14 cellular contexts compared by ENCODE assay signal in the genomic region with DNA sequence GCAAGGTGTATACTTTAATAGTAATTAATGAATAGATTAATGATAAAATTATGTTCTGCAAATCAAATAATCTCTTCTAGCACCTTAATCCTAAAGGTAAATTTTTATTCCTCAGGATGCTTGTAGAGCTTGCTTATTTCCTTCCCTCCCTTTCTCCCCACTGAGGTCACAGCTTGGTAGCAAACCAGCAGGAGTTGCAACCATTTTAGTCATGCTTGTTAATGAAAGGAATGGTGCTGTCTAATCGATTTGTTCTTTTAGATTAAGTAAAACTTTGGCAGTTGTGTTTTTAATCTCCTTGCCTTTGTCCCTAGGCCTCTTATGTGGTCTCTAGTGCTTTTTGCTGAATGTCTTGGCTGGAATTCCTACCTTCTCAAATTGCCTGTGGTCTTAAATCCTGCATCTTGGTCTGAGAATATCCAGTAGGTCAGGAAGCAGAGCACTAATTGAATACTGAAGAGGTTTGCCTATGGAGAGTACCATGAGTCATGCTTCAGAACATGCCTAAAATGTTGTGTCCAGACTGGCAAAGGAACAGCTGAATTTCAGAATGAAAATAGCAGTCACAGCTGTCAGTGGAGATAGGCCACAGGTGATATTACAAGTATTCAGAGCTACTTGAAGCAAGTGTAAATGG. TPM values are rescaled to one million over a fixed set of nuclear protein-coding genes. Genes with fewer than 3 reads are reported as not detected.
A peak's percentile ranks its signal among the peaks of the same experiment; 100 is the strongest.
DNase-seq lines count a peak whose midpoint lies in the region; ATAC-seq and TF ChIP-seq lines count a peak whose summit lies in the region.
"Had no signal": no experiment of that assay in that cellular context is flagged by ENCODE, and none has a peak within 500 bp of the region (broad histone marks: within the 10 kb centered on the region; RNA-seq: fewer than 3 reads in every experiment).

No MANE protein-coding gene starts in this region.

- H3K27me3 Mint-ChIP-seq in CD8-positive, alpha-beta T cell (ENCODE audit: low read depth) = peaks cover 15% of the 10 kb centered on the region

- peak in 1 of 2 experiments; percentile 30; a peak in 1 of 4 replicates for TF ChIP-seq EP300 in SK-N-SH (IDR thresholded peaks at IDR 0.05; ENCODE audit: borderline replicate concordance in 1 of 2, low read depth in 1 of 2, low read length in 1 of 2)

- H3K36me3 ChIP-seq in SK-N-SH (replicated peaks in 1 of 2; ENCODE audit: control insufficient read depth in 1 of 2, insufficient read depth in 2 of 2, low read length in 1 of 2) (no peaks in the 10 kb centered on the region), heart right ventricle (no peaks in the 10 kb centered on the region), uterus (no peaks in the 10 kb centered on the region)
- H3K36me3 ChIP-seq in CD8-positive, alpha-beta T cell (ENCODE audit: insufficient read depth, low read length) = no peaks in the 10 kb centered on the region
- H3K36me3 ChIP-seq: transverse colon had no signal

- H3K27ac ChIP-seq in SK-N-SH (ENCODE audit: low read depth in 2 of 2, low read length in 1 of 2) (peak overlapping the region in 1 of 2 experiments; percentile 47; a peak in 1 of 4 replicates), heart right ventricle (peak overlapping the region in 8 of 10 donors; percentile 18 to 83 (median 72)), uterus (peak overlapping the region; percentile 11 to 79)
- H3K27ac ChIP-seq in CD8-positive, alpha-beta T cell (ENCODE audit: low read depth, low read length) = no peak overlapping the region
- H3K27ac ChIP-seq: transverse colon had no signal

- peaks cover 0 to 2% of the 10 kb centered on the region in 2 experiments; a peak in 2 of 4 replicates for H3K4me1 ChIP-seq in SK-N-SH (ENCODE audit: control insufficient read depth in 1 of 2, insufficient read depth in 2 of 2, low read depth in 1 of 2, low read length in 1 of 2)
- H3K4me1 ChIP-seq in heart right ventricle = peaks cover 0 to 50% (median 25%) of the 10 kb centered on the region in 9 donors
- H3K4me1 ChIP-seq in uterus = peaks cover 5 to 19% of the 10 kb centered on the region in 2 donors
- no peaks in the 10 kb centered on the region for H3K4me1 ChIP-seq in CD8-positive, alpha-beta T cell (ENCODE audit: insufficient read depth, low read length)

- no peak overlapping the region for H3K4me3 Mint-ChIP-seq in CD8-positive, alpha-beta T cell
- H3K4me3 Mint-ChIP-seq: activated CD4-positive, alpha-beta T cell treated with anti-CD3 and anti-CD28 coated beads, Interleukin-2, amount 10 ng/mL, durations not matched to agents 24 days and 14 days; naive thymus-derived CD8-positive, alpha-beta T cell had no signal

- no peaks in the 10 kb centered on the region for H4K20me1 ChIP-seq in SK-N-SH (ENCODE audit: insufficient read depth)

- H3K4me1 Mint-ChIP-seq in CD8-positive, alpha-beta T cell (ENCODE audit: low read depth) = no peaks in the 10 kb centered on the region
- H3K4me1 Mint-ChIP-seq: activated CD4-positive, alpha-beta T cell treated with anti-CD3 and anti-CD28 coated beads, Interleukin-2, amount 10 ng/mL, durations not matched to agents 24 days and 14 days; naive thymus-derived CD8-positive, alpha-beta T cell had no signal

- H3K9me2 ChIP-seq in SK-N-SH = no peaks in the 10 kb centered on the region

- POLR2A ChIA-PET in SK-N-SH (lab: Yijun Ruan, JAX) = no interaction called here
- POLR2A ChIA-PET in CD8-positive, alpha-beta T cell (lab: Charles Lee) = no interaction called here

- H3K4me3 ChIP-seq in SK-N-SH (ENCODE audit: low read depth in 2 of 2, low read length in 1 of 2) (no peak overlapping the region), heart right ventricle (peak overlapping the region in 4 of 10 donors; percentile 11 to 16 (median 14)), uterus (no peak overlapping the region)
- no peak overlapping the region for H3K4me3 ChIP-seq in CD8-positive, alpha-beta T cell (ENCODE audit: low read depth, low read length)
- H3K4me3 ChIP-seq: transverse colon had no signal

- H3K27me3 ChIP-seq in SK-N-SH (ENCODE audit: insufficient read depth) (no peaks in the 10 kb centered on the region), heart right ventricle (no peaks in the 10 kb centered on the region), uterus (no peaks in the 10 kb centered on the region)
- no peaks in the 10 kb centered on the region for H3K27me3 ChIP-seq in CD8-positive, alpha-beta T cell (ENCODE audit: insufficient read depth, low read length)
- H3K27me3 ChIP-seq: transverse colon had no signal

- intact Hi-C loops in heart right ventricle (cut with DNase I) = loop anchor here in 1 of 10 donors (2.0 kb wide), 1 partner anchor 33 kb away; no protein-coding TSS in a partner anchor
- intact Hi-C loops in uterus (cut with DNase I; ENCODE audit: low total_unique reads) = no loop called here
- intact Hi-C loops in CD8-positive, alpha-beta T cell (cut with DNase I, micrococcal nuclease) = no loop called here

- no peak for TF ChIP-seq POLR2A in uterus (IDR thresholded peaks at IDR 0.05)

- H3K9me3 Mint-ChIP-seq in CD8-positive, alpha-beta T cell = no peaks in the 10 kb centered on the region
- H3K9me3 Mint-ChIP-seq: activated CD4-positive, alpha-beta T cell treated with anti-CD3 and anti-CD28 coated beads, Interleukin-2, amount 10 ng/mL, durations not matched to agents 24 days and 14 days; naive thymus-derived CD8-positive, alpha-beta T cell had no signal

- H2AFZ ChIP-seq in SK-N-SH (ENCODE audit: low read depth) = no peak overlapping the region

- no peak overlapping the region for H3K27ac Mint-ChIP-seq in CD8-positive, alpha-beta T cell
- H3K27ac Mint-ChIP-seq: activated CD4-positive, alpha-beta T cell treated with anti-CD3 and anti-CD28 coated beads, Interleukin-2, amount 10 ng/mL, durations not matched to agents 24 days and 14 days; naive thymus-derived CD8-positive, alpha-beta T cell had no signal

- ATAC-seq in heart right ventricle (peak in 6 of 8 donors; percentile 48 to 80 (median 68)), GM18867 (IDR thresholded peaks at IDR 0.05; ENCODE audit: unreplicated experiment) (no peak)
- no peak for ATAC-seq in CD8-positive, alpha-beta T cell
- ATAC-seq: naive thymus-derived CD8-positive, alpha-beta T cell; Panc1 had no signal

- no peaks in the 10 kb centered on the region for H3F3A ChIP-seq in SK-N-SH (replicated peaks; ENCODE audit: insufficient read depth)

- no peak for TF ChIP-seq CTCF in SK-N-SH (IDR thresholded peaks at IDR 0.05)
- TF ChIP-seq CTCF in heart right ventricle (IDR thresholded peaks at IDR 0.05) = no peak
- TF ChIP-seq CTCF in uterus (IDR thresholded peaks at IDR 0.05) = no peak
- no peak for TF ChIP-seq CTCF in CD8-positive, alpha-beta T cell (IDR thresholded peaks at IDR 0.05)

- peak; percentile 27 for DNase-seq in NCI-H2227 treated with DMSO at 0.1 percent for 48 hours (lab: John Stamatoyannopoulos, UW)
- DNase-seq in NCI-H2227 (lab: John Stamatoyannopoulos, UW; ENCODE audit: unreplicated experiment) = no peak
- DNase-seq in SK-N-SH = no peak
- DNase-seq in heart right ventricle = no peak
- no peak for DNase-seq in uterus
- no peak for DNase-seq in CD8-positive, alpha-beta T cell
- DNase-seq in stimulated activated CD4-positive, alpha-beta T cell treated with anti-CD3 and anti-CD28 coated beads, Interleukin-4, amount 100 ng/mL, for 4 hours = no peak
- DNase-seq: activated CD4-positive, alpha-beta T cell treated with anti-CD3 and anti-CD28 coated beads, Interleukin-2, amount 10 ng/mL, durations not matched to agents 24 days and 14 days; glutamatergic neuron; KBM-7; naive thymus-derived CD8-positive, alpha-beta T cell; transverse colon had no signal

- H3K4me2 ChIP-seq in SK-N-SH = no peak overlapping the region

- CTCF ChIA-PET in SK-N-SH (lab: Yijun Ruan, JAX) = interaction anchor here (0.9 kb wide), 1 partner anchor 36 kb away, joined by 3 read pairs; the partner anchor contains the start of gene RWDD3
- CTCF ChIA-PET in CD8-positive, alpha-beta T cell (lab: Charles Lee) = no interaction called here

- no peak for TF ChIP-seq RAD21 in SK-N-SH (IDR thresholded peaks at IDR 0.05; ENCODE audit: low read length)

- H3K9ac ChIP-seq in SK-N-SH = no peak overlapping the region

- H3K9me3 ChIP-seq in SK-N-SH (no peaks in the 10 kb centered on the region), heart right ventricle (no peaks in the 10 kb centered on the region), uterus (no peaks in the 10 kb centered on the region)
- no peaks in the 10 kb centered on the region for H3K9me3 ChIP-seq in CD8-positive, alpha-beta T cell (ENCODE audit: low read length)
- H3K9me3 ChIP-seq: transverse colon had no signal

- 44% methylated on average over 1 of the region's 1 CpG for WGBS in SK-N-SH (ENCODE audit: low lambda C conversion rate)
- 23 to 35% methylated on average over 1 of the region's 1 CpG for WGBS in heart right ventricle, 2 donors

- H3K79me2 ChIP-seq in SK-N-SH (ENCODE audit: insufficient read depth) = no peaks in the 10 kb centered on the region

- H3K36me3 Mint-ChIP-seq in CD8-positive, alpha-beta T cell = no peaks in the 10 kb centered on the region
- H3K36me3 Mint-ChIP-seq: naive thymus-derived CD8-positive, alpha-beta T cell had no signal

TF ChIP-seq in SK-N-SH, 30 proteins besides CTCF, POLR2A, EP300 and RAD21 (continues in another document):
- TF ChIP-seq RCOR1 (IDR thresholded peaks at IDR 0.05; ENCODE audit: low read length) (no peak), MEF2A (IDR thresholded peaks at IDR 0.05; ENCODE audit: borderline replicate concordance, low read depth) (no peak), GABPA (IDR thresholded peaks at IDR 0.05; ENCODE audit: low read depth) (no peak), FOSL2 (IDR thresholded peaks at IDR 0.05; ENCODE audit: borderline replicate concordance, low read depth) (peak; percentile 48; the same call in 1 of the 2 replicates)
- TF ChIP-seq, protein P1, sequence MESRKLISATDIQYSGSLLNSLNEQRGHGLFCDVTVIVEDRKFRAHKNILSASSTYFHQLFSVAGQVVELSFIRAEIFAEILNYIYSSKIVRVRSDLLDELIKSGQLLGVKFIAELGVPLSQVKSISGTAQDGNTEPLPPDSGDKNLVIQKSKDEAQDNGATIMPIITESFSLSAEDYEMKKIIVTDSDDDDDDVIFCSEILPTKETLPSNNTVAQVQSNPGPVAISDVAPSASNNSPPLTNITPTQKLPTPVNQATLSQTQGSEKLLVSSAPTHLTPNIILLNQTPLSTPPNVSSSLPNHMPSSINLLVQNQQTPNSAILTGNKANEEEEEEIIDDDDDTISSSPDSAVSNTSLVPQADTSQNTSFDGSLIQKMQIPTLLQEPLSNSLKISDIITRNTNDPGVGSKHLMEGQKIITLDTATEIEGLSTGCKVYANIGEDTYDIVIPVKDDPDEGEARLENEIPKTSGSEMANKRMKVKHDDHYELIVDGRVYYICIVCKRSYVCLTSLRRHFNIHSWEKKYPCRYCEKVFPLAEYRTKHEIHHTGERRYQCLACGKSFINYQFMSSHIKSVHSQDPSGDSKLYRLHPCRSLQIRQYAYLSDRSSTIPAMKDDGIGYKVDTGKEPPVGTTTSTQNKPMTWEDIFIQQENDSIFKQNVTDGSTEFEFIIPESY (IDR thresholded peaks at IDR 0.05; ENCODE audit: borderline replicate concordance, low read depth) = no peak

RNA-seq across cellular contexts. Expression of gene RWDD3, which starts 36.3 kb away (rescaled TPM):
- polyA plus RNA-seq in SK-N-SH (2012; rRNA removed) (11.9 and 19.5 TPM in 2 replicates), heart right ventricle (10 to 100 TPM; 11.2 to 97.8 TPM)
- polyA plus RNA-seq in SK-N-SH (2012; cell fraction: cytosol; rRNA removed) = 16.1 and 20.0 TPM in 2 replicates
- polyA plus RNA-seq in SK-N-SH (2012; cell fraction: nucleus; rRNA removed) = 13.3 and 25.0 TPM in 2 replicates
- total RNA-seq in heart right ventricle (10 to 100 TPM; 14.8 to 23.2 (median 18.3) TPM), uterus (10 to 100 TPM in 3 of 4 donors, 1 to 10 TPM in 1; 4.1 to 36.6 (median 30.8) TPM)
- total RNA-seq in CD8-positive, alpha-beta T cell = 10 to 100 TPM; 14.9 to 17.8 TPM

Comparison
In these comparisons a context has a peak if more than half of its experiments do, and no peak if none do; other contexts are left out.
1. ATAC-seq: peak in heart right ventricle (6 of 8); none in CD8-positive, alpha-beta T cell (single experiment) and GM18867 (single experiment).